ENCODE assay signal across 16 cellular contexts in the genomic region with DNA sequence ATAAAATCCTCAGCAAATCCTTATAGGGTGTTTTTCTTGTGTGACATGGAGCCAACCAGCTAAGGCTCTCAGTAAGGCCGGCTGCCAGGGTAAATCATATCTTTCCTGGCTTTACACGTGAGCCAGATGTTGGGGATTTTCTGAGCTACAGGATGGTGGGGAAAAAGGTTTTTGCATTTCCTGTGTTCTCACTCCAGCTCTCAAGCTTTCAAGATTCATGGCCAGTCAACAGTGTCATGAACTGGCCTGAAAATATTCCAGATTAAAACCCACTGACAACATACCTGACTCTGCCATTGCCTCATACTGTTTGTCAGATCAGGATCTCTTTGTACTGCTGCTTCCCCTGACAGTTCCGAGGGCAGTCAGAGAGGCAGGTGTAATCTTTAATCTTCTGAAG.
DNase-seq lines count a peak whose midpoint lies in the region; ATAC-seq and TF ChIP-seq lines count a peak whose summit lies in the region.
"Had no signal": no experiment of that assay in that cellular context is flagged by ENCODE, and none has a peak within 500 bp of the region (broad histone marks: within the 10 kb centered on the region; RNA-seq: fewer than 3 reads in every experiment).

No MANE protein-coding gene starts in this region.

- H3K9me3 Mint-ChIP-seq in endodermal cell: peaks cover 24% of the 10 kb centered on the region
- H3K9me3 Mint-ChIP-seq: activated CD4-positive, alpha-beta T cell treated with anti-CD3 and anti-CD28 coated beads, Interleukin-2, amount 10 ng/mL, durations not matched to agents 7 days and 5 days had no signal

- WGBS in mesendoderm (ENCODE audit: extremely low coverage, insufficient coverage, low lambda C conversion rate): no CpG with 5 or more reads among the region's 3 CpGs
- 79% methylated on average over 3 of the region's 3 CpGs; no CpG with 5 or more reads in 1 of the 2 experiments for WGBS in endodermal cell (ENCODE audit: insufficient coverage in 1 of 2, insufficient read length in 1 of 2), 2 experiments

- no peak overlapping the region for H2BK120ac ChIP-seq in mesendoderm (ENCODE audit: low read depth, low read length)

- no peaks in the 10 kb centered on the region for H3K27me3 Mint-ChIP-seq in endodermal cell (ENCODE audit: insufficient read depth)

- H3K4me1 ChIP-seq in fibroblast of lung (ENCODE audit: control insufficient read depth, extremely low read depth, insufficient read depth, low read length) (no peaks in the 10 kb centered on the region), mesendoderm (ENCODE audit: control insufficient read depth, low read depth, low read length) (no peaks in the 10 kb centered on the region), endodermal cell (ENCODE audit: control insufficient read depth, insufficient read depth, low read length) (no peaks in the 10 kb centered on the region)

- H3K79me1 ChIP-seq in mesendoderm (ENCODE audit: low read length): no peaks in the 10 kb centered on the region

- H4K8ac ChIP-seq in mesendoderm (ENCODE audit: low read depth, low read length): no peak overlapping the region

- H3K79me2 ChIP-seq in fibroblast of lung (ENCODE audit: control insufficient read depth, insufficient read depth, low read length) (no peaks in the 10 kb centered on the region), mesendoderm (ENCODE audit: control insufficient read depth, insufficient read depth, low read length) (no peaks in the 10 kb centered on the region)

- no peak overlapping the region for H3K23ac ChIP-seq in mesendoderm (ENCODE audit: low read length)

- no peak overlapping the region for H3K9ac ChIP-seq in fibroblast of lung (ENCODE audit: insufficient read depth, low read length)
- H3K9ac ChIP-seq in mesendoderm (ENCODE audit: low read length): no peak overlapping the region
- H3K9ac ChIP-seq in endodermal cell (ENCODE audit: extremely low read depth, low read length, poor library complexity, severe bottlenecking): no peak overlapping the region

- H2BK15ac ChIP-seq in mesendoderm (replicated peaks; ENCODE audit: low read depth): no peak overlapping the region

- peaks cover 7% of the 10 kb centered on the region for H3K36me3 Mint-ChIP-seq in endodermal cell (ENCODE audit: low read depth)
- H3K36me3 Mint-ChIP-seq: CD4-positive, alpha-beta memory T cell; natural killer cell; T-cell had no signal

- no peaks in the 10 kb centered on the region for H3K9me3 ChIP-seq in fibroblast of lung (ENCODE audit: control insufficient read depth, insufficient read depth, low read depth, low read length)
- peaks cover 9% of the 10 kb centered on the region for H3K9me3 ChIP-seq in endodermal cell (ENCODE audit: control insufficient read depth, low read length)

- DNase-seq in EL: peak; percentile 3
- peak; percentile 18 for DNase-seq in NCI-H69 (lab: John Stamatoyannopoulos, UW)
- peak; percentile 6 to 56 for DNase-seq in fibroblast of lung (ENCODE audit: low read depth in 2 of 2)
- peak; percentile 16 for DNase-seq in mesendoderm
- DNase-seq in endodermal cell: no peak
- DNase-seq in NCI-H510A treated with DMSO at 0.1 percent for 48 hours (lab: John Stamatoyannopoulos, UW): no peak
- DNase-seq: activated CD4-positive, alpha-beta T cell treated with anti-CD3 and anti-CD28 coated beads, Interleukin-2, amount 10 ng/mL, durations not matched to agents 7 days and 5 days; CD4-positive, alpha-beta memory T cell; Karpas-422; natural killer cell; T-cell had no signal

- H2AK5ac ChIP-seq in mesendoderm (ENCODE audit: low read length): no peak overlapping the region

- H3K27ac ChIP-seq in fibroblast of lung (ENCODE audit: insufficient read depth, low read length) (no peak overlapping the region), mesendoderm (ENCODE audit: low read depth, low read length) (no peak overlapping the region), endodermal cell (ENCODE audit: low read depth, low read length) (no peak overlapping the region)
- H3K27ac ChIP-seq: cardiac muscle cell, skin epidermis had no signal

- no peak overlapping the region for H4K5ac ChIP-seq in mesendoderm (ENCODE audit: low read length)

- no peaks in the 10 kb centered on the region for H3K27me3 ChIP-seq in fibroblast of lung (ENCODE audit: control insufficient read depth, insufficient read depth, low read length)
- no peaks in the 10 kb centered on the region for H3K27me3 ChIP-seq in mesendoderm (ENCODE audit: insufficient read depth, low read length, poor library complexity)
- H3K27me3 ChIP-seq in endodermal cell (ENCODE audit: control insufficient read depth, insufficient read depth, low read length, poor library complexity, severe bottlenecking): no peaks in the 10 kb centered on the region
- H3K27me3 ChIP-seq: cardiac muscle cell had no signal

- H3K4me3 ChIP-seq in fibroblast of lung (replicated peaks in 1 of 4; ENCODE audit: control extremely low read depth in 1 of 4, insufficient read depth in 1 of 4, low read depth in 3 of 4, low read length in 4 of 4) (no peak overlapping the region), mesendoderm (ENCODE audit: low read length) (no peak overlapping the region), endodermal cell (ENCODE audit: low read length) (no peak overlapping the region)
- H3K4me3 ChIP-seq: cardiac muscle cell, skin epidermis had no signal

- H3K36me3 ChIP-seq in fibroblast of lung (ENCODE audit: control insufficient read depth, insufficient read depth, low read length): no peaks in the 10 kb centered on the region
- no peaks in the 10 kb centered on the region for H3K36me3 ChIP-seq in mesendoderm (ENCODE audit: control insufficient read depth, insufficient read depth, low read length)
- no peaks in the 10 kb centered on the region for H3K36me3 ChIP-seq in endodermal cell (ENCODE audit: control insufficient read depth, insufficient read depth, low read length)
- H3K36me3 ChIP-seq: cardiac muscle cell had no signal

- no peak overlapping the region for H3K4me3 Mint-ChIP-seq in endodermal cell
- H3K4me3 Mint-ChIP-seq: activated CD4-positive, alpha-beta T cell treated with anti-CD3 and anti-CD28 coated beads, Interleukin-2, amount 10 ng/mL, durations not matched to agents 7 days and 5 days; CD4-positive, alpha-beta memory T cell; natural killer cell; T-cell had no signal

- H3K4me1 Mint-ChIP-seq in endodermal cell: no peaks in the 10 kb centered on the region
- H3K4me1 Mint-ChIP-seq: activated CD4-positive, alpha-beta T cell treated with anti-CD3 and anti-CD28 coated beads, Interleukin-2, amount 10 ng/mL, durations not matched to agents 7 days and 5 days; CD4-positive, alpha-beta memory T cell; natural killer cell; T-cell had no signal

- no peak for ATAC-seq in HG03139 (IDR thresholded peaks at IDR 0.05; ENCODE audit: unreplicated experiment)
- no peak for ATAC-seq in GM19455 (IDR thresholded peaks at IDR 0.05; ENCODE audit: unreplicated experiment)
- ATAC-seq: natural killer cell, T-cell had no signal

- no peak overlapping the region for H3K56ac ChIP-seq in mesendoderm (ENCODE audit: low read length)

- H4K20me1 ChIP-seq in fibroblast of lung (ENCODE audit: control insufficient read depth, extremely low read depth, insufficient read depth, low read length): no peaks in the 10 kb centered on the region

- no peak overlapping the region for H3K27ac Mint-ChIP-seq in endodermal cell
- H3K27ac Mint-ChIP-seq: activated CD4-positive, alpha-beta T cell treated with anti-CD3 and anti-CD28 coated beads, Interleukin-2, amount 10 ng/mL, durations not matched to agents 7 days and 5 days; activated T-helper 2 cell treated with anti-CD3 and anti-CD28 coated beads, Interferon-gamma antibody, Interleukin-2, Interleukin-4, amounts not matched to agents 10 μg/mL and 5 μg/mL and 100 μg/mL, durations not matched to agents 14 hours and 24 hours and 36 hours; CD4-positive, alpha-beta memory T cell; natural killer cell; T-cell had no signal

- H3K4me2 ChIP-seq in fibroblast of lung (ENCODE audit: extremely low read depth, insufficient read depth, low read length) (no peak overlapping the region), mesendoderm (ENCODE audit: low read length) (no peak overlapping the region)

- no peak overlapping the region for H2AFZ ChIP-seq in fibroblast of lung (ENCODE audit: low read length)

- H3K18ac ChIP-seq in mesendoderm (ENCODE audit: low read length): no peak overlapping the region

- H2BK5ac ChIP-seq in mesendoderm (ENCODE audit: low read length): no peak overlapping the region

- no peak for TF ChIP-seq CTCF in fibroblast of lung (conservative IDR thresholded peaks at IDR 0.05 in 1 of 2, IDR thresholded peaks at IDR 0.05 in 1 of 2; ENCODE audit: low read depth in 1 of 2, low read length in 2 of 2)
- TF ChIP-seq CTCF in endodermal cell (conservative IDR thresholded peaks at IDR 0.05): no peak

- no peak overlapping the region for H3K4ac ChIP-seq in mesendoderm (ENCODE audit: low read depth, low read length)

Comparison
In these comparisons a context has a peak if more than half of its experiments do, and no peak if none do; other contexts are left out.
1. DNase-seq: peak in EL (single experiment), NCI-H69 (single experiment), fibroblast of lung (2 of 2) and mesendoderm (single experiment); none in endodermal cell (single experiment) and NCI-H510A treated with DMSO at 0.1 percent for 48 hours (single experiment).